In genomic region chr4:83455300-83456183, GRCh38 we compare ENCODE assay signal across 1 cellular context.
TF ChIP-seq lines count a peak whose summit lies in the region.

Gene HELQ (minus strand): TSS chr4:83455823. CDS start chr4:83455693, 130 bp downstream.
Gene MRPS18C (plus strand): TSS chr4:83456058. CDS start chr4:83456078, 20 bp downstream.

TF ChIP-seq in HepG2, 621 proteins besides CTCF, POLR2A, EP300 and RAD21 (continued from another document and continues in another):
- TF ChIP-seq ZNF367 (CRISPR knock-in tag; IDR thresholded peaks at IDR 0.05; ENCODE audit: borderline replicate concordance) (0 out of 2 replicates have a peak, but pooled peaks have one; percentile 21), ZNF142 (CRISPR knock-in tag; IDR thresholded peaks at IDR 0.05) (peak; percentile 67; the same call in 1 of the 2 replicates), CBX1 (IDR thresholded peaks at IDR 0.05; ENCODE audit: low read depth) (peak; percentile 97), NFYC (CRISPR knock-in tag; IDR thresholded peaks at IDR 0.05) (peak; percentile 82), BCL6 (CRISPR knock-in tag; IDR thresholded peaks at IDR 0.05) (peak; percentile 54; the same call in 1 of the 2 replicates), ZNF550 (CRISPR knock-in tag; IDR thresholded peaks at IDR 0.05; ENCODE audit: borderline replicate concordance) (0 out of 2 replicates have a peak, but pooled peaks have one; percentile 56), ATF2 (CRISPR knock-in tag; IDR thresholded peaks at IDR 0.05) (peak; percentile 93), TBX3 (IDR thresholded peaks at IDR 0.05; ENCODE audit: borderline replicate concordance) (no peak), ZNF766 (CRISPR knock-in tag; IDR thresholded peaks at IDR 0.05; ENCODE audit: borderline replicate concordance) (peak; percentile 91; the same call in 1 of the 2 replicates), JARID2 (CRISPR knock-in tag; IDR thresholded peaks at IDR 0.05; ENCODE audit: insufficient replicate concordance) (no peak), FOXP1 (IDR thresholded peaks at IDR 0.05) (no peak), FOXP1 (CRISPR knock-in tag; IDR thresholded peaks at IDR 0.05) (0 out of 2 replicates have a peak, but pooled peaks have one; percentile 22), HHEX (CRISPR knock-in tag; IDR thresholded peaks at IDR 0.05) (no peak; the same call in 1 of the 2 replicates), ZBTB25 (CRISPR knock-in tag; IDR thresholded peaks at IDR 0.05) (peak; percentile 97), LCORL (IDR thresholded peaks at IDR 0.05) (0 out of 2 replicates have a peak, but pooled peaks have one; percentile 15), LCORL (CRISPR knock-in tag; IDR thresholded peaks at IDR 0.05) (no peak; the same call in 1 of the 2 replicates), ZFP36 (IDR thresholded peaks at IDR 0.05; ENCODE audit: borderline replicate concordance, low read depth, low read length, partially characterized antibody) (no peak), RBFOX2 (IDR thresholded peaks at IDR 0.05; ENCODE audit: low read depth, low read length) (peak; percentile 62), ESRRA (CRISPR knock-in tag; IDR thresholded peaks at IDR 0.05; ENCODE audit: low read depth) (no peak), HIVEP1 (CRISPR knock-in tag; IDR thresholded peaks at IDR 0.05) (peak; percentile 47; the same call in 1 of the 2 replicates), ZNF468 (CRISPR knock-in tag; IDR thresholded peaks at IDR 0.05) (no peak), MYNN (CRISPR knock-in tag; IDR thresholded peaks at IDR 0.05; ENCODE audit: low read depth) (0 out of 2 replicates have a peak, but pooled peaks have one; percentile 25), TEF (CRISPR knock-in tag; IDR thresholded peaks at IDR 0.05) (no peak), E2F1 (CRISPR knock-in tag; IDR thresholded peaks at IDR 0.05) (no peak), MEIS2 (CRISPR knock-in tag; IDR thresholded peaks at IDR 0.05) (peak; percentile 72; the same call in 1 of the 2 replicates), SOX13 (IDR thresholded peaks at IDR 0.05) (peak; percentile 14; the same call in 1 of the 2 replicates), SOX13 (CRISPR knock-in tag; conservative IDR thresholded peaks at IDR 0.05 in 1 of 2, IDR thresholded peaks at IDR 0.05 in 1 of 2) (peak in 1 of 2 experiments; percentile 54; a peak in 1 of 4 replicates), FLYWCH1 (CRISPR knock-in tag; IDR thresholded peaks at IDR 0.05) (peak; percentile 99), ZNF773 (CRISPR knock-in tag; IDR thresholded peaks at IDR 0.05; ENCODE audit: borderline replicate concordance) (no peak), ZNF224 (CRISPR knock-in tag; IDR thresholded peaks at IDR 0.05) (peak; percentile 44; the same call in 1 of the 2 replicates), HOXA3 (CRISPR knock-in tag; IDR thresholded peaks at IDR 0.05) (peak; percentile 98), HNRNPL (IDR thresholded peaks at IDR 0.05; ENCODE audit: low read depth, low read length) (no peak), KDM1A (CRISPR knock-in tag; IDR thresholded peaks at IDR 0.05) (peak; percentile 60; the same call in 1 of the 2 replicates), ZBTB1 (CRISPR knock-in tag; IDR thresholded peaks at IDR 0.05; ENCODE audit: borderline replicate concordance) (no peak), CAMTA2 (CRISPR knock-in tag; IDR thresholded peaks at IDR 0.05; ENCODE audit: borderline replicate concordance) (no peak), NFATC3 (CRISPR knock-in tag; IDR thresholded peaks at IDR 0.05) (no peak), ZNF432 (CRISPR knock-in tag; IDR thresholded peaks at IDR 0.05; ENCODE audit: borderline replicate concordance) (no peak), ZNF350 (CRISPR knock-in tag; IDR thresholded peaks at IDR 0.05; ENCODE audit: borderline replicate concordance, low read depth) (peak; percentile 97), ZNF235 (CRISPR knock-in tag; IDR thresholded peaks at IDR 0.05; ENCODE audit: borderline replicate concordance) (no peak; the same call in 1 of the 2 replicates), ZNF280D (CRISPR knock-in tag; IDR thresholded peaks at IDR 0.05) (no peak), RERE (CRISPR knock-in tag; IDR thresholded peaks at IDR 0.05; ENCODE audit: low read depth) (peak; percentile 75), KDM5B (CRISPR knock-in tag; IDR thresholded peaks at IDR 0.05; ENCODE audit: borderline replicate concordance) (peak; percentile 82), ZNF382 (CRISPR knock-in tag; IDR thresholded peaks at IDR 0.05; ENCODE audit: borderline replicate concordance) (no peak), REL (CRISPR knock-in tag; conservative IDR thresholded peaks at IDR 0.05) (no peak), NAIF1 (CRISPR knock-in tag; IDR thresholded peaks at IDR 0.05; ENCODE audit: borderline replicate concordance) (peak; percentile 57; the same call in 1 of the 2 replicates), ZNF496 (CRISPR knock-in tag; IDR thresholded peaks at IDR 0.05; ENCODE audit: insufficient replicate concordance) (no peak), ATM (IDR thresholded peaks at IDR 0.05; ENCODE audit: borderline replicate concordance) (no peak), PCBP2 (optimal IDR thresholded peaks at IDR 0.05; ENCODE audit: low read depth, low read length, poor library complexity, severe bottlenecking) (no peak)
